In genomic region chr16:30941600-30942420, GRCh38 we compare ENCODE assay signal across 1 cellular context.
TF ChIP-seq lines count a peak whose summit lies in the region.

No MANE protein-coding gene starts in this region.

TF ChIP-seq in K562, 482 proteins besides CTCF, POLR2A, EP300 and RAD21 (continued from another document):
- TF ChIP-seq REST (CRISPR knock-in tag; IDR thresholded peaks at IDR 0.05; ENCODE audit: low read depth) = no peak
- peak; percentile 75; the same call in 1 of the 2 replicates for TF ChIP-seq GABPB1 (CRISPR knock-in tag; IDR thresholded peaks at IDR 0.05)
- no peak for TF ChIP-seq MCM5 (IDR thresholded peaks at IDR 0.05; ENCODE audit: low read depth)
- 0 out of 2 replicates have a peak, but pooled peaks have one; percentile 20 for TF ChIP-seq ELF4 (CRISPR knock-in tag; IDR thresholded peaks at IDR 0.05)
- 0 out of 2 replicates have a peak, but pooled peaks have one; percentile 47 for TF ChIP-seq KLF16 (IDR thresholded peaks at IDR 0.05)
- no peak for TF ChIP-seq TFE3 (CRISPR knock-in tag; IDR thresholded peaks at IDR 0.05)
- 0 out of 2 replicates have a peak, but pooled peaks have one; percentile 38 for TF ChIP-seq RAD51 (IDR thresholded peaks at IDR 0.05; ENCODE audit: borderline replicate concordance, low read depth)
- TF ChIP-seq CREM (IDR thresholded peaks at IDR 0.05; ENCODE audit: low read depth) = peak; percentile 70
- TF ChIP-seq FOSL1 (tag; conservative IDR thresholded peaks at IDR 0.05) = no peak
- peak; percentile 21; the same call in 1 of the 2 replicates for TF ChIP-seq CREB1 (IDR thresholded peaks at IDR 0.05)
- peak; percentile 77; the same call in 1 of the 2 replicates for TF ChIP-seq CREB1 (CRISPR knock-in tag; IDR thresholded peaks at IDR 0.05)
- TF ChIP-seq ERF (CRISPR knock-in tag; IDR thresholded peaks at IDR 0.05) = peak; percentile 22; the same call in 1 of the 2 replicates
- TF ChIP-seq STAG1 (CRISPR knock-in tag; IDR thresholded peaks at IDR 0.05; ENCODE audit: borderline replicate concordance) = peak; percentile 88
- TF ChIP-seq GTF2F1 (IDR thresholded peaks at IDR 0.05; ENCODE audit: low read depth, low read length) = no peak
- TF ChIP-seq KDM4B (IDR thresholded peaks at IDR 0.05; ENCODE audit: borderline replicate concordance in 2 of 2, low read depth in 1 of 2) = no peak
- TF ChIP-seq CBFB (CRISPR knock-in tag; IDR thresholded peaks at IDR 0.05) = no peak
- 0 out of 2 replicates have a peak, but pooled peaks have one; percentile 71 for TF ChIP-seq ZNF217 (CRISPR knock-in tag; IDR thresholded peaks at IDR 0.05)
- TF ChIP-seq SNRNP70 (optimal IDR thresholded peaks at IDR 0.05; ENCODE audit: low read depth, low read length) = no peak
- no peak for TF ChIP-seq DIDO1 (tag; IDR thresholded peaks at IDR 0.05; ENCODE audit: low read depth)
- peak in 1 of 2 experiments; percentile 32; a peak in 1 of 4 replicates for TF ChIP-seq SIN3A (IDR thresholded peaks at IDR 0.05; ENCODE audit: borderline replicate concordance in 2 of 2, control insufficient read depth in 1 of 2, low read depth in 2 of 2, low read length in 2 of 2)
- TF ChIP-seq MBD2 (IDR thresholded peaks at IDR 0.05; ENCODE audit: borderline replicate concordance, low read depth) = no peak
- TF ChIP-seq ZNF695 (CRISPR knock-in tag; IDR thresholded peaks at IDR 0.05) = no peak
- TF ChIP-seq SMARCA5 (IDR thresholded peaks at IDR 0.05) = 0 out of 2 replicates have a peak, but pooled peaks have one; percentile 12
- no peak for TF ChIP-seq ILK (tag; IDR thresholded peaks at IDR 0.05; ENCODE audit: borderline replicate concordance, low read depth)
